Comparison of ENCODE assay signal across 13 cellular contexts in genomic region chr4:118727360-118727759, GRCh38. TPM values are rescaled to one million over a fixed set of nuclear protein-coding genes. Genes with fewer than 3 reads are reported as not detected.
DNase-seq lines count a peak whose midpoint lies in the region; ATAC-seq and TF ChIP-seq lines count a peak whose summit lies in the region.
"Had no signal": no experiment of that assay in that cellular context is flagged by ENCODE, and none has a peak within 500 bp of the region (broad histone marks: within the 10 kb centered on the region; RNA-seq: fewer than 3 reads in every experiment).

No MANE protein-coding gene starts in this region.

- no peaks in the 10 kb centered on the region for H4K20me1 ChIP-seq in GM23248 (ENCODE audit: insufficient read depth)

- intact Hi-C loops in esophagus squamous epithelium (cut with DNase I), result no loop called here

- TF ChIP-seq CTCF in esophagus squamous epithelium (IDR thresholded peaks at IDR 0.05), result no peak

- H3K9me3 ChIP-seq in GM23248 (ENCODE audit: low read depth) (no peaks in the 10 kb centered on the region), esophagus squamous epithelium (no peaks in the 10 kb centered on the region)

- H2AFZ ChIP-seq in GM23248, result no peak overlapping the region

- H3K4me3 ChIP-seq in GM23248 (no peak overlapping the region), H7 (ENCODE audit: insufficient read depth, low read depth, low read length) (no peak overlapping the region), esophagus squamous epithelium (no peak overlapping the region)

- no peak overlapping the region for H3K9ac ChIP-seq in GM23248

- no peaks in the 10 kb centered on the region for H3K27me3 ChIP-seq in GM23248 (replicated peaks; ENCODE audit: insufficient read depth)
- H3K27me3 ChIP-seq in H7 (ENCODE audit: control insufficient read depth, insufficient read depth, low read length), result no peaks in the 10 kb centered on the region
- no peaks in the 10 kb centered on the region for H3K27me3 ChIP-seq in esophagus squamous epithelium

- no peak overlapping the region for H3K4me2 ChIP-seq in GM23248 (ENCODE audit: unreplicated experiment)

- H3K79me2 ChIP-seq in GM23248 (ENCODE audit: insufficient read depth), result peaks cover 46% of the 10 kb centered on the region

- H3F3A ChIP-seq in GM23248 (ENCODE audit: insufficient read depth), result peaks cover 72% of the 10 kb centered on the region

- no peaks in the 10 kb centered on the region for H3K9me2 ChIP-seq in GM23248 (ENCODE audit: insufficient read depth)

- 44 to 47% methylated on average over 1 of the region's 1 CpG for WGBS in GM23248 (ENCODE audit: low coverage in 1 of 2, low lambda C conversion rate in 2 of 2, missing lambda C conversion rate in 2 of 2), 2 experiments
- 25 to 56% methylated on average over 1 of the region's 1 CpG for WGBS in esophagus squamous epithelium, 2 donors

- DNase-seq in ELR (ENCODE audit: low read depth), result peak; percentile 25
- DNase-seq in GM23248, result peak; percentile 27
- DNase-seq in LHCN-M2 (ENCODE audit: low read depth), result peak; percentile 68
- DNase-seq in myocyte (ENCODE audit: low read depth), result peak; percentile 24
- DNase-seq in H7, result no peak
- no peak for DNase-seq in esophagus squamous epithelium (lab: John Stamatoyannopoulos, UW)
- DNase-seq: C1 segment of cervical spinal cord; Calu3; CD4-positive, alpha-beta T cell; DMS 273 treated with DMSO at 0.1 percent for 48 hours; GDM1; KG1 had no signal

- in situ Hi-C loops in GM23248 (cut with MboI), result no loop called here

- H3K27ac ChIP-seq in GM23248 (peak overlapping the region; percentile 82), esophagus squamous epithelium (no peak overlapping the region)

- H3K36me3 ChIP-seq in GM23248 (ENCODE audit: low read depth) (peaks cover 72% of the 10 kb centered on the region), H7 (replicated peaks; ENCODE audit: control insufficient read depth, insufficient read depth, low read length) (peaks cover 14% of the 10 kb centered on the region), esophagus squamous epithelium (peaks cover 0 to 92% (median 3%) of the 10 kb centered on the region in 3 donors)

- no peak for ATAC-seq in GM18907 (IDR thresholded peaks at IDR 0.05; ENCODE audit: unreplicated experiment)

- TF ChIP-seq POLR2A in esophagus squamous epithelium (IDR thresholded peaks at IDR 0.05), result no peak

- H3K4me1 ChIP-seq in GM23248 (ENCODE audit: insufficient read depth) (peaks cover 50% of the 10 kb centered on the region), esophagus squamous epithelium (no peaks in the 10 kb centered on the region)

RNA-seq across cellular contexts. Expression of gene METTL14, which starts 42.2 kb away (rescaled TPM):
- total RNA-seq in GM23248 (2014; rRNA removed; shearing (Covaris generic)), result 8.9 and 21.9 TPM in 2 replicates
- 38.9 and 41.4 TPM in 2 replicates for polyA plus RNA-seq in GM23248 (2016; fragmentation: Nextera tagmentation; extraction: Ambion mirVana)
- total RNA-seq in LHCN-M2 (2014; rRNA removed) (21.9 and 47.6 TPM in 2 replicates), myocyte (51.1 and 57.0 TPM in 2 replicates), esophagus squamous epithelium (10 to 100 TPM; 30.9 to 42.0 (median 32.0) TPM)
- polyA plus RNA-seq in LHCN-M2 (2012), result 8.9 TPM
- 11.0 TPM for polyA plus RNA-seq in myocyte (2012)
- total RNA-seq in H7 (2014; rRNA removed; shearing (Covaris generic)), result 21.6 and 24.3 TPM in 2 replicates

Comparison
In these comparisons a context has a peak if more than half of its experiments do, and no peak if none do; other contexts are left out.
1. DNase-seq: peak in ELR (single experiment), GM23248 (single experiment), LHCN-M2 (single experiment) and myocyte (single experiment); none in H7 (single experiment) and esophagus squamous epithelium (single experiment).